In the genomic region with DNA sequence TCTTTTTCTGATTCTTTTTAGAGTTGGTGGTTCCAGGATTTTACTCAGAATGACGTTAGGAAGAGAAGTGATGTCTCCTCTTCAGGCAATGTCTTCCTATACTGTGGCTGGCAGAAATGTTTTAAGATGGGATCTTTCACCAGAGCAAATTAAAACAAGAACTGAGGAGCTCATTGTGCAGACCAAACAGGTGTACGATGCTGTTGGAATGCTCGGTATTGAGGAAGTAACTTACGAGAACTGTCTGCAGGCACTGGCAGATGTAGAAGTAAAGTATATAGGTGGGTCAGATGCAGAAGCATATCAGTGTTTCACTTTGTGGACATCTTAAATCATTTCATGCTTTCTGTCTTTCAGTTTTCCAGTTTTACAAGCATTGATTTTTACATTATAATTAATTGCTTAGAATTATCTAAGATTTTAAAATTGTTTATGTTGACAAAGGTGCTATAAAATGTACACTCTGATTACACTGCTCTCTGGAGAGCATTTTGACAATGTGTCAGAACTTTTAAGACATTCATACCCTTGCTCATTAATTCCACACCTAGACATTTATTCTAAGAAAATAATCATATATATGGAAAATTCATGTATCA, we compare ENCODE assay signal across 9 cellular contexts.
"Had no signal": no experiment of that assay in that cellular context is flagged by ENCODE, and none has a peak within 500 bp of the region (broad histone marks: within the 10 kb centered on the region; RNA-seq: fewer than 3 reads in every experiment).

No MANE protein-coding gene starts in this region.

- H3K4me1 Mint-ChIP-seq: GM23338 had no signal

- DNase-seq: Karpas-422, KBM-7 had no signal

- H3K9me3 Mint-ChIP-seq: GM23338, IgD-negative memory B cell had no signal

- H3K27me3 Mint-ChIP-seq: IgD-negative memory B cell had no signal

- H3K27ac Mint-ChIP-seq: GM23338 had no signal

- H3K4me3 Mint-ChIP-seq: GM23338, IgD-negative memory B cell had no signal

- H3K4me2 ChIP-seq: GM23338, KMS-11 had no signal

- H3K9me3 ChIP-seq: HAP-1 had no signal

- H3K9ac ChIP-seq: KMS-11 had no signal

- H3K4me3 ChIP-seq: GM23338, HAP-1 had no signal

- H3K4me1 ChIP-seq: HAP-1 had no signal

- H3K27ac ChIP-seq: HL-60, KMS-11 had no signal

- H2AFZ ChIP-seq: GM23338 had no signal

- ATAC-seq: GM23338, HCT116, HepG2 had no signal
